In the genomic region with DNA sequence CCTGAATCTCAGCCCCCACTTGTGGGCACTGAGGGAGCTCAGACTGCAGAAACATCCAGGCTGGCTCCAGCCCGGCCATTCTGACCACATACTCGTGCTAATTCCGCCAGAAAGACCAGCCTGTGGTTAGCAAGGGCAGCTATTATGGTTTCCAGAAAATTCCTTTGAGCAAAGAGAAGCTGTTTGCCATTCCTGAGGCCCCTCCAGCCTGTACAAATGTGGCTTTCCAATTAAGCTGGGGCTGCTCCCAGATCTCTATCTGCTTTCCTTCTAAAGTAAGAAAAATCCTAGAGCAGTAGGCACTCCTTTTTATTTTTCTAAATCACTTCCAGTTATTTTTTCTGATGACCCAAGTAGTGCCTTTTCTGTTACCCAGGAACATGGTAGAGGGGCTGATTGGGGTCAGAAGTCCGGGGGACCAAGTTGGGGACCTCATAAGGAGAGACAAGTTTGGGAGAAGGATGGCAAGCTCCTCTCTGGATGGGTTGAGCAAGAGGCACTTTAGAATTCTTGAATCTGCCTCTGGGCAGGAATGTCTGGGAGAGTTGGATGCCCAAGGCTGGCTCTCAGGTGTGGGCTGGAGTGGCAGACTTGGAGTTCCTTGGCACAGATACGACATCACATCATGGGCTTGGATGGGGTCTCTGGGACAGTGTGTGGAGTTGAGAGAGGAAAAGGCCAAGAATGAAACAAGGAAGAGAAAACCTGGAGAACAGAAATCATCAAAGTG, we compare ENCODE assay signal across 1 cellular context.
TF ChIP-seq lines count a peak whose summit lies in the region.

No MANE protein-coding gene starts in this region.

TF ChIP-seq in SK-N-SH, 30 proteins besides CTCF, POLR2A, EP300 and RAD21 (continued from another document):
- TF ChIP-seq, protein P1, sequence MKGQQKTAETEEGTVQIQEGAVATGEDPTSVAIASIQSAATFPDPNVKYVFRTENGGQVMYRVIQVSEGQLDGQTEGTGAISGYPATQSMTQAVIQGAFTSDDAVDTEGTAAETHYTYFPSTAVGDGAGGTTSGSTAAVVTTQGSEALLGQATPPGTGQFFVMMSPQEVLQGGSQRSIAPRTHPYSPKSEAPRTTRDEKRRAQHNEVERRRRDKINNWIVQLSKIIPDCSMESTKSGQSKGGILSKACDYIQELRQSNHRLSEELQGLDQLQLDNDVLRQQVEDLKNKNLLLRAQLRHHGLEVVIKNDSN (IDR thresholded peaks at IDR 0.05; ENCODE audit: borderline replicate concordance, low read depth): 0 out of 2 replicates have a peak, but pooled peaks have one; percentile 26
- TF ChIP-seq, protein P2, sequence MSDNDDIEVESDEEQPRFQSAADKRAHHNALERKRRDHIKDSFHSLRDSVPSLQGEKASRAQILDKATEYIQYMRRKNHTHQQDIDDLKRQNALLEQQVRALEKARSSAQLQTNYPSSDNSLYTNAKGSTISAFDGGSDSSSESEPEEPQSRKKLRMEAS (IDR thresholded peaks at IDR 0.05; ENCODE audit: low read depth): peak; percentile 75; the same call in 1 of the 2 replicates
- TF ChIP-seq RFX5 (IDR thresholded peaks at IDR 0.05; ENCODE audit: low read length) (no peak), MEF2A (IDR thresholded peaks at IDR 0.05; ENCODE audit: borderline replicate concordance, low read depth) (no peak), GABPA (IDR thresholded peaks at IDR 0.05; ENCODE audit: low read depth) (no peak), ELF1 (IDR thresholded peaks at IDR 0.05) (no peak), FOXJ3 (CRISPR knock-in tag; IDR thresholded peaks at IDR 0.05) (no peak), TCF12 (IDR thresholded peaks at IDR 0.05) (peak; percentile 90), RXRA (IDR thresholded peaks at IDR 0.05; ENCODE audit: borderline replicate concordance, low read depth) (no peak; the same call in 1 of the 2 replicates), NRF1 (IDR thresholded peaks at IDR 0.05; ENCODE audit: low read depth, low read length) (no peak), POLR2AphosphoS5 (IDR thresholded peaks at IDR 0.05; ENCODE audit: low read depth, low read length) (peak; percentile 69; the same call in 1 of the 2 replicates), SMC3 (IDR thresholded peaks at IDR 0.05; ENCODE audit: low read depth, low read length) (no peak), RCOR1 (IDR thresholded peaks at IDR 0.05; ENCODE audit: low read length) (no peak), NFIC (IDR thresholded peaks at IDR 0.05; ENCODE audit: borderline replicate concordance) (peak; percentile 89), SIN3A (IDR thresholded peaks at IDR 0.05; ENCODE audit: borderline replicate concordance, low read depth, low read length) (no peak)
- TF ChIP-seq, protein P3, sequence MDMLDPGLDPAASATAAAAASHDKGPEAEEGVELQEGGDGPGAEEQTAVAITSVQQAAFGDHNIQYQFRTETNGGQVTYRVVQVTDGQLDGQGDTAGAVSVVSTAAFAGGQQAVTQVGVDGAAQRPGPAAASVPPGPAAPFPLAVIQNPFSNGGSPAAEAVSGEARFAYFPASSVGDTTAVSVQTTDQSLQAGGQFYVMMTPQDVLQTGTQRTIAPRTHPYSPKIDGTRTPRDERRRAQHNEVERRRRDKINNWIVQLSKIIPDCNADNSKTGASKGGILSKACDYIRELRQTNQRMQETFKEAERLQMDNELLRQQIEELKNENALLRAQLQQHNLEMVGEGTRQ (IDR thresholded peaks at IDR 0.05; ENCODE audit: borderline replicate concordance, low read depth, low read length): no peak
